In the genomic region with DNA sequence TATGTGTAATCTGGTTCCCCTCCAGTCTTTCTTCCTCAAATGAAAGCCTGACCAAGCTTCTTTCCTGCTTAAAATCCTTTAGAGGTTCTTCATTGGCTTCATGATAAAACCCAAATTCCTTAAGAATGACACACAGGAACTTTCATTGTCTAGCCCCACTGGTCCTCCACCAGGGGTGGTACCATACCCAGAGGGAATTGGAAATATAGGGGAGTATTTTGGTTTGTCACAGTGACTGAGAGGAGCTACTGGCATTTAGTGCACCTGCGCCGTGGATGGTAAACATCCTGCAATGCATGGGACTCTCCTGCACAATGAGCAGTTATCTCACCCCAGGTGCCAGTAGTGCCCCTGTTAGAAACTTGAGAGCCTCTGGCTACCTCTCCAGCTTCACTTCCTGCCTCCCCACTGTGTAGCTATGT, we compare ENCODE assay signal across 23 cellular contexts. TPM values are rescaled to one million over a fixed set of nuclear protein-coding genes. Genes with fewer than 3 reads are reported as not detected.
DNase-seq lines count a peak whose midpoint lies in the region; TF ChIP-seq lines count a peak whose summit lies in the region.
"Had no signal": no experiment of that assay in that cellular context is flagged by ENCODE, and none has a peak within 500 bp of the region (broad histone marks: within the 10 kb centered on the region; RNA-seq: fewer than 3 reads in every experiment).

No MANE protein-coding gene starts in this region.

- WGBS in H9 (ENCODE audit: extremely low coverage, insufficient read length, low lambda C conversion rate), result no CpG with 5 or more reads among the region's 2 CpGs

- no peak overlapping the region for H3K4me3 Mint-ChIP-seq in H9
- H3K4me3 Mint-ChIP-seq in CD14-positive monocyte, result no peak overlapping the region
- H3K4me3 Mint-ChIP-seq: activated naive CD4-positive, alpha-beta T cell treated with anti-CD3 and anti-CD28 coated beads, Interleukin-2, amount 10 ng/mL, durations not matched to agents 7 days and 5 days; immature natural killer cell; naive B cell; T-helper 2 cell treated with Interferon-gamma antibody and Interleukin-4, amounts not matched to agents 5 μg/mL and 100 μg/mL, for 36 hours had no signal

- H3K18ac ChIP-seq in H9 (ENCODE audit: insufficient read length, low read depth, low read length), result no peak overlapping the region

- H3K9me3 Mint-ChIP-seq in H9, result no peaks in the 10 kb centered on the region
- peaks cover 0 to 1% (median 0%) of the 10 kb centered on the region in 7 donors for H3K9me3 Mint-ChIP-seq in CD14-positive monocyte
- H3K9me3 Mint-ChIP-seq: activated naive CD4-positive, alpha-beta T cell treated with anti-CD3 and anti-CD28 coated beads, Interleukin-2, amount 10 ng/mL, durations not matched to agents 7 days and 5 days; brain; immature natural killer cell; naive B cell; T-helper 2 cell treated with Interferon-gamma antibody and Interleukin-4, amounts not matched to agents 5 μg/mL and 100 μg/mL, for 36 hours had no signal

- H3K27ac ChIP-seq in H9 (ENCODE audit: insufficient read length, low read depth, low read length) (no peak overlapping the region), OCI-LY7 (ENCODE audit: low read depth, low read length, poor library complexity, severe bottlenecking) (peak overlapping the region; percentile 41)
- H3K27ac ChIP-seq: parathyroid adenoma, SJCRH30, thoracic aorta had no signal

- H3K9me3 ChIP-seq in H9 (ENCODE audit: control insufficient read depth, low read depth, low read length), result no peaks in the 10 kb centered on the region
- no peaks in the 10 kb centered on the region for H3K9me3 ChIP-seq in OCI-LY7 (ENCODE audit: low read length)
- H3K9me3 ChIP-seq: BE2C, SJCRH30, thoracic aorta had no signal

- H2BK20ac ChIP-seq in H9 (ENCODE audit: low read depth, low read length, poor library complexity, severe bottlenecking), result no peak overlapping the region

- no peak overlapping the region for H3K23ac ChIP-seq in H9 (ENCODE audit: insufficient read length, low read depth, low read length)

- H2AK5ac ChIP-seq in H9 (ENCODE audit: insufficient read length, low read length), result no peak overlapping the region

- no peak overlapping the region for H2BK5ac ChIP-seq in H9 (ENCODE audit: insufficient read length, low read length)

- no peak overlapping the region for H3K9ac ChIP-seq in H9 (ENCODE audit: extremely low read depth, insufficient read length, low read length)
- H3K9ac ChIP-seq: parathyroid adenoma had no signal

- no peak overlapping the region for H3K14ac ChIP-seq in H9 (ENCODE audit: insufficient read depth, low read length)

- BruUV-seq in OCI-LY7 (replicated peaks; lab: Mats Ljungman, UMichigan), result no TSS peak

- H4K91ac ChIP-seq in H9 (ENCODE audit: insufficient read length, low read depth, low read length), result no peak overlapping the region

- no peaks in the 10 kb centered on the region for H3K79me1 ChIP-seq in H9 (ENCODE audit: insufficient read depth, low read depth, low read length, poor library complexity, severe bottlenecking)

- H4K8ac ChIP-seq in H9 (replicated peaks; ENCODE audit: insufficient read length, low read depth, low read length), result no peak overlapping the region

- no peak overlapping the region for H3K56ac ChIP-seq in H9 (ENCODE audit: insufficient read length, low read depth, low read length)

- no peak overlapping the region for H2BK12ac ChIP-seq in H9 (ENCODE audit: insufficient read length, low read depth, low read length)

- peaks cover 6 to 14% of the 10 kb centered on the region in 2 experiments for H3K4me1 Mint-ChIP-seq in H9
- H3K4me1 Mint-ChIP-seq in CD14-positive monocyte, result no peaks in the 10 kb centered on the region
- H3K4me1 Mint-ChIP-seq: activated naive CD4-positive, alpha-beta T cell treated with anti-CD3 and anti-CD28 coated beads, Interleukin-2, amount 10 ng/mL, durations not matched to agents 7 days and 5 days; brain; immature natural killer cell; naive B cell had no signal

- DNase-seq in AG08395 (ENCODE audit: low spot score) (peak; percentile 32), H9 (no peak), OCI-LY7 (ENCODE audit: low spot score) (peak; percentile 61), fibroblast of pulmonary artery (ENCODE audit: low read depth) (peak; percentile 62), CD14-positive monocyte (ENCODE audit: low spot score) (no peak), CD1c-positive myeloid dendritic cell (ENCODE audit: extremely low spot score) (no peak), H7 (no peak), KBM-7 (no peak)
- DNase-seq: activated CD4-positive, CD25-positive, alpha-beta regulatory T cell treated with anti-CD3 and anti-CD28 coated beads, Interleukin-2, amount 50 U/mL, for 72 hours; activated naive CD4-positive, alpha-beta T cell treated with anti-CD3 and anti-CD28 coated beads, Interleukin-2, amount 10 ng/mL, durations not matched to agents 7 days and 5 days; BE2C; cortex of kidney; GF-D8; immature natural killer cell; naive B cell; NCI-H1694 treated with DMSO at 0.1 percent for 48 hours; SJCRH30; small intestine had no signal

- POLR2A ChIA-PET in OCI-LY7 (lab: Charles Lee), result interaction anchor here (1.6 kb wide), 1 partner anchor 11 kb away, joined by 5 read pairs; the partner anchor contains the start of genes RPL4 and ZWILCH

- H4K20me1 ChIP-seq in H9 (ENCODE audit: control insufficient read depth, insufficient read depth, insufficient read length) (no peaks in the 10 kb centered on the region), OCI-LY7 (ENCODE audit: insufficient read depth, low read length) (no peaks in the 10 kb centered on the region)

- in situ Hi-C loops in KBM-7 (cut with MboI; ENCODE audit: low pct_unique_long_range_greater_than_20kb, low sequenced_read_pairs), result no loop called here

- H3K4me1 ChIP-seq in H9 (ENCODE audit: insufficient read depth, low read length), result no peaks in the 10 kb centered on the region
- peaks cover 13% of the 10 kb centered on the region for H3K4me1 ChIP-seq in OCI-LY7 (ENCODE audit: insufficient read depth, low read length, poor library complexity, severe bottlenecking)
- H3K4me1 ChIP-seq: BE2C, parathyroid adenoma, SJCRH30 had no signal

- H3K27me3 ChIP-seq in H9 (ENCODE audit: insufficient read depth, low read length), result no peaks in the 10 kb centered on the region
- H3K27me3 ChIP-seq in H7 (ENCODE audit: control insufficient read depth, insufficient read depth, low read length), result no peaks in the 10 kb centered on the region
- H3K27me3 ChIP-seq: BE2C, SJCRH30 had no signal

- TF ChIP-seq CTCF in H9 (conservative IDR thresholded peaks at IDR 0.05), result no peak
- no peak for TF ChIP-seq CTCF in OCI-LY7 (conservative IDR thresholded peaks at IDR 0.05; ENCODE audit: low read length)
- no peak for TF ChIP-seq CTCF in fibroblast of pulmonary artery (IDR thresholded peaks at IDR 0.05; ENCODE audit: low read length, missing control alignments)
- no peak for TF ChIP-seq CTCF in CD14-positive monocyte (IDR thresholded peaks at IDR 0.05)

- H3K27me3 Mint-ChIP-seq in H9 (ENCODE audit: low read depth) (no peaks in the 10 kb centered on the region), CD14-positive monocyte (ENCODE audit: low read depth in 3 of 3) (peaks cover 0 to 2% (median 0%) of the 10 kb centered on the region in 3 donors)
- H3K27me3 Mint-ChIP-seq: activated naive CD4-positive, alpha-beta T cell treated with anti-CD3 and anti-CD28 coated beads, Interleukin-2, amount 10 ng/mL, durations not matched to agents 7 days and 5 days; brain; naive B cell had no signal

- intact Hi-C loops in OCI-LY7 (cut with micrococcal nuclease; ENCODE audit: unreplicated experiment) (no loop called here), CD14-positive monocyte (cut with micrococcal nuclease) (no loop called here)

- H3T11ph ChIP-seq in H9 (ENCODE audit: low read length), result no peak overlapping the region

- H3K36me3 Mint-ChIP-seq in H9 (ENCODE audit: insufficient read depth in 1 of 3, low read depth in 3 of 3), result peaks cover 12 to 56% (median 45%) of the 10 kb centered on the region in 3 experiments
- peaks cover 21 to 48% of the 10 kb centered on the region in 2 donors for H3K36me3 Mint-ChIP-seq in CD14-positive monocyte

- no peaks in the 10 kb centered on the region for H3K9me2 ChIP-seq in OCI-LY7 (ENCODE audit: insufficient read depth, low read length)

- H3K4me2 ChIP-seq in H9 (ENCODE audit: insufficient read depth, insufficient read length, low read length) (no peak overlapping the region), OCI-LY7 (ENCODE audit: low read length) (no peak overlapping the region)

- H3K23me2 ChIP-seq in H9 (ENCODE audit: insufficient read length, low read depth, low read length, poor library complexity, severe bottlenecking), result no peaks in the 10 kb centered on the region

- no peak overlapping the region for H2BK120ac ChIP-seq in H9 (ENCODE audit: low read depth, low read length, poor library complexity, severe bottlenecking)

- H2BK15ac ChIP-seq in H9 (ENCODE audit: low read depth, low read length), result no peak overlapping the region

- CTCF ChIA-PET in OCI-LY7 (lab: Charles Lee; ENCODE audit: unreplicated experiment), result no interaction called here

- H3K4me3 ChIP-seq in OCI-LY7 (ENCODE audit: low read depth, low read length, poor library complexity, severe bottlenecking) (no peak overlapping the region), fibroblast of pulmonary artery (replicated peaks; ENCODE audit: low read depth, low read length) (no peak overlapping the region), H7 (ENCODE audit: insufficient read depth, low read depth, low read length) (no peak overlapping the region)
- H3K4me3 ChIP-seq: SJCRH30, thoracic aorta had no signal

- H3K36me3 ChIP-seq in OCI-LY7 (ENCODE audit: insufficient read depth, low read length) (peaks cover 94% of the 10 kb centered on the region), H7 (replicated peaks; ENCODE audit: control insufficient read depth, insufficient read depth, low read length) (peaks cover 7% of the 10 kb centered on the region)

- H3K27ac Mint-ChIP-seq in H9, result peak overlapping the region in 2 of 3 experiments; percentile 71 to 87; a peak in 4 of 7 replicates
- no peak overlapping the region for H3K27ac Mint-ChIP-seq in CD14-positive monocyte
- H3K27ac Mint-ChIP-seq: activated naive CD4-positive, alpha-beta T cell treated with anti-CD3 and anti-CD28 coated beads, Interleukin-2, amount 10 ng/mL, durations not matched to agents 7 days and 5 days; brain; naive B cell; T-helper 2 cell treated with Interferon-gamma antibody and Interleukin-4, amounts not matched to agents 5 μg/mL and 100 μg/mL, for 36 hours had no signal

- H2AFZ ChIP-seq in H9 (ENCODE audit: low read length) (no peak overlapping the region), OCI-LY7 (ENCODE audit: low read length) (no peak overlapping the region)
- H2AFZ ChIP-seq: parathyroid adenoma had no signal

- no peak overlapping the region for H4K5ac ChIP-seq in H9 (ENCODE audit: insufficient read length, low read depth, low read length)

- no peak overlapping the region for H3K4ac ChIP-seq in H9 (ENCODE audit: low read depth, low read length)

- no peaks in the 10 kb centered on the region for H3K79me2 ChIP-seq in H9 (ENCODE audit: insufficient read depth, low read length)
- H3K79me2 ChIP-seq in OCI-LY7 (ENCODE audit: insufficient read depth, low read depth, low read length), result no peaks in the 10 kb centered on the region
- H3K79me2 ChIP-seq: parathyroid adenoma had no signal

RNA-seq across cellular contexts. Expression of gene ZWILCH, which starts 10.8 kb away (rescaled TPM):
- total RNA-seq in H9 (2021), result 47.2 and 48.0 TPM in 2 replicates
- 36.9 and 37.4 TPM in 2 replicates for total RNA-seq in OCI-LY7 (2014; rRNA removed; shearing (Covaris generic))
- 49.0 and 50.2 TPM in 2 replicates for total RNA-seq in OCI-LY7 (2022)
- 1 to 10 TPM; 2.4 to 3.1 TPM for polyA plus RNA-seq in CD14-positive monocyte
- total RNA-seq in H7 (2014; rRNA removed; shearing (Covaris generic)), result 57.8 and 68.3 TPM in 2 replicates

RNA-seq across cellular contexts. Expression of gene RPL4, which starts 11.3 kb away (rescaled TPM):
- total RNA-seq in H9 (2021) (3,988 and 4,137 TPM in 2 replicates), OCI-LY7 (2022) (4,316 and 4,489 TPM in 2 replicates)
- total RNA-seq in OCI-LY7 (2014; rRNA removed; shearing (Covaris generic)), result 5,185 and 5,381 TPM in 2 replicates
- polyA plus RNA-seq in CD14-positive monocyte, result 100 to 1,000 TPM; 533 to 536 TPM
- 5,862 and 6,291 TPM in 2 replicates for total RNA-seq in H7 (2014; rRNA removed; shearing (Covaris generic))

RNA-seq across cellular contexts. Expression of gene SNAPC5, which starts 18.4 kb away (rescaled TPM):
- total RNA-seq in H9 (2021) (28.9 and 30.7 TPM in 2 replicates), OCI-LY7 (2022) (25.7 and 26.5 TPM in 2 replicates)
- 30.7 and 32.6 TPM in 2 replicates for total RNA-seq in OCI-LY7 (2014; rRNA removed; shearing (Covaris generic))
- polyA plus RNA-seq in CD14-positive monocyte, result 10 to 100 TPM; 30.2 to 32.5 TPM
- total RNA-seq in H7 (2014; rRNA removed; shearing (Covaris generic)), result 23.9 and 29.6 TPM in 2 replicates

RNA-seq across cellular contexts. Expression of gene LCTL, which starts 49.9 kb away (rescaled TPM):
- 1.8 and 2.3 TPM in 2 replicates for total RNA-seq in H9 (2021)
- total RNA-seq in OCI-LY7 (2014; rRNA removed; shearing (Covaris generic)), result not detected in 2 replicates
- total RNA-seq in OCI-LY7 (2022), result not detected in 2 replicates
- not detected for polyA plus RNA-seq in CD14-positive monocyte
- 1.9 TPM in 2 replicates for total RNA-seq in H7 (2014; rRNA removed; shearing (Covaris generic))
- total RNA-seq: lung microvascular endothelial cell, thoracic aorta had no signal
- polyA plus RNA-seq: small intestine had no signal

Comparison
In these comparisons a context has a peak if more than half of its experiments do, and no peak if none do; other contexts are left out.
1. DNase-seq: peak in AG08395 (single experiment), OCI-LY7 (single experiment) and fibroblast of pulmonary artery (single experiment); none in H9 (single experiment), CD14-positive monocyte (single experiment), CD1c-positive myeloid dendritic cell (single experiment), H7 (single experiment) and KBM-7 (single experiment).
2. H3K27ac Mint-ChIP-seq: peak in H9 (2 of 3); none in CD14-positive monocyte (0 of 7).